Comparison of ENCODE assay signal across 11 cellular contexts in the genomic region with DNA sequence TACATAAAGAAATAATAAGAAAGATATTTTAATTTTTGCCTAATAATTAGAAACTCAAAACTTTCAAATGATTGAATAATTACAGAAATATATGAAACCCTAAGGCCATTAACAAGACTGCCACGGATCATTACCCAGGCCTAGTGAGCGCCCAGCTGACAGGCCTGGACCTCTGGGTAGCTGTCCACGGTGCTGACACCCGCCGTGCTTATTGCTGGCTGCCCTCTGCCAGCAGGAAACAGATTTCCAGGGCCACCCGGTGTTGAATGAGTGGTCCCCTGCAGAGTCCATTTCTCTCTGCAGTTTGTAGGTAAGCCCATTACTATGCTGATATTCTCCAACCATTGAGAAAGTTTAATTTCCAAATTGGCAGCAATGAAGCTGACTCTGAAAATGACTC.
A peak's percentile ranks its signal among the peaks of the same experiment; 100 is the strongest.
DNase-seq lines count a peak whose midpoint lies in the region; ATAC-seq, FAIRE-seq and TF ChIP-seq lines count a peak whose summit lies in the region.
"Had no signal": no experiment of that assay in that cellular context is flagged by ENCODE, and none has a peak within 500 bp of the region (broad histone marks: within the 10 kb centered on the region; RNA-seq: fewer than 3 reads in every experiment).

No MANE protein-coding gene starts in this region.

- H3K27ac ChIP-seq in GM12878 (ENCODE audit: control insufficient read depth, insufficient read depth) (no peak overlapping the region), mesendoderm (ENCODE audit: low read depth, low read length) (no peak overlapping the region)
- H3K27ac ChIP-seq: 22Rv1 had no signal

- H3K9ac ChIP-seq in GM12878 (ENCODE audit: control insufficient read depth, insufficient read depth, low read length): no peak overlapping the region
- H3K9ac ChIP-seq in mesendoderm (ENCODE audit: low read length): no peak overlapping the region

- in situ Hi-C loops in GM12878 (cut with MboI): no loop called here

- TF ChIP-seq EP300 in Ishikawa (IDR thresholded peaks at IDR 0.05; ENCODE audit: borderline replicate concordance): no peak
- TF ChIP-seq EP300 in GM12878 (IDR thresholded peaks at IDR 0.05; ENCODE audit: borderline replicate concordance in 1 of 2, control insufficient read depth in 1 of 2, low read depth in 2 of 2, low read length in 2 of 2): no peak

- H2AFZ ChIP-seq in GM12878 (ENCODE audit: control insufficient read depth, low read depth, low read length): no peak overlapping the region

- WGBS in GM12878 (ENCODE audit: insufficient coverage, insufficient replicate concordance, low lambda C conversion rate, missing lambda C conversion rate): 40% methylated on average over 6 of the region's 6 CpGs
- WGBS in mesendoderm (ENCODE audit: extremely low coverage, insufficient coverage, low lambda C conversion rate): no CpG with 5 or more reads among the region's 6 CpGs

- POLR2A ChIA-PET in GM12878 (lab: Charles Lee): no interaction called here

- no peak for TF ChIP-seq CTCF in GM12878 (IDR thresholded peaks at IDR 0.05 in 2 of 3, conservative IDR thresholded peaks at IDR 0.05 in 1 of 3; ENCODE audit: control insufficient read depth in 2 of 3, extremely low read depth in 1 of 3, insufficient read depth in 1 of 3, low read depth in 3 of 3, low read length in 3 of 3)

- ATAC-seq in GM12878 (no peak), HG03175 (IDR thresholded peaks at IDR 0.05; ENCODE audit: unreplicated experiment) (no peak)

- CTCF ChIA-PET in GM12878 (lab: Yijun Ruan, JAX): no interaction called here

- H2AK5ac ChIP-seq in mesendoderm (ENCODE audit: low read length): no peak overlapping the region

- SMC1A ChIA-PET in GM12878 (lab: Charles Lee; ENCODE audit: uncharacterized antibody, unreplicated experiment): interaction anchor here (1.0 kb wide), 1 partner anchor 31 kb away, joined by 3 read pairs; no protein-coding TSS in a partner anchor

- H3K4me3 ChIP-seq in GM12878 (no peak overlapping the region), mesendoderm (ENCODE audit: low read length) (no peak overlapping the region)

- no peak overlapping the region for H4K8ac ChIP-seq in mesendoderm (ENCODE audit: low read depth, low read length)

- FAIRE-seq in GM12878 (lab: Jason Lieb, UNC): no peak

- H3K18ac ChIP-seq in mesendoderm (ENCODE audit: low read length): no peak overlapping the region

- H2BK15ac ChIP-seq in mesendoderm (replicated peaks; ENCODE audit: low read depth): no peak overlapping the region

- TF ChIP-seq RAD21 in Ishikawa (IDR thresholded peaks at IDR 0.05; ENCODE audit: low read depth) (no peak), GM12878 (IDR thresholded peaks at IDR 0.05; ENCODE audit: insufficient read depth, low read depth, low read length) (no peak)

- H3K4me1 ChIP-seq in GM12878 (ENCODE audit: control insufficient read depth, insufficient read depth, low read length) (no peaks in the 10 kb centered on the region), mesendoderm (ENCODE audit: control insufficient read depth, low read depth, low read length) (no peaks in the 10 kb centered on the region)

- H3K56ac ChIP-seq in mesendoderm (ENCODE audit: low read length): no peak overlapping the region

- H3K4me2 ChIP-seq in GM12878 (ENCODE audit: control insufficient read depth, insufficient read depth) (no peak overlapping the region), mesendoderm (ENCODE audit: low read length) (no peak overlapping the region)

- no peak overlapping the region for H2BK5ac ChIP-seq in mesendoderm (ENCODE audit: low read length)

- H3K79me2 ChIP-seq in GM12878 (ENCODE audit: control insufficient read depth, insufficient read depth, low read length) (no peaks in the 10 kb centered on the region), mesendoderm (ENCODE audit: control insufficient read depth, insufficient read depth, low read length) (no peaks in the 10 kb centered on the region)

- H4K20me1 ChIP-seq in GM12878 (ENCODE audit: control insufficient read depth, insufficient read depth): no peaks in the 10 kb centered on the region

- TF ChIP-seq POLR2A in GM12878 (IDR thresholded peaks at IDR 0.05; ENCODE audit: low read depth, low read length): no peak

- no peaks in the 10 kb centered on the region for H3K27me3 ChIP-seq in GM12878 (replicated peaks in 1 of 2; ENCODE audit: control insufficient read depth in 2 of 2, insufficient read depth in 2 of 2, low read length in 1 of 2)
- no peaks in the 10 kb centered on the region for H3K27me3 ChIP-seq in mesendoderm (ENCODE audit: insufficient read depth, low read length, poor library complexity)

- peak; percentile 3 for DNase-seq in DMS 273 (lab: John Stamatoyannopoulos, UW; ENCODE audit: unreplicated experiment)
- no peak for DNase-seq in DMS 273 treated with DMSO at 0.1 percent for 48 hours (lab: John Stamatoyannopoulos, UW)
- no peak for DNase-seq in GM12878 (ENCODE audit: low read depth, low spot score)
- DNase-seq in mesendoderm: peak; percentile 52
- DNase-seq in DMS153 (lab: John Stamatoyannopoulos, UW): no peak
- no peak for DNase-seq in NCI-H187 treated with DMSO at 0.1 percent for 48 hours (lab: John Stamatoyannopoulos, UW)
- DNase-seq: GOT3, immature natural killer cell had no signal

- H2BK120ac ChIP-seq in mesendoderm (ENCODE audit: low read depth, low read length): no peak overlapping the region

- H3K9me3 ChIP-seq in GM12878 (replicated peaks; ENCODE audit: control insufficient read depth, insufficient read depth, low read length): no peaks in the 10 kb centered on the region

- no peak overlapping the region for H3K4ac ChIP-seq in mesendoderm (ENCODE audit: low read depth, low read length)

- no peaks in the 10 kb centered on the region for H3K79me1 ChIP-seq in mesendoderm (ENCODE audit: low read length)

- no peak overlapping the region for H3K23ac ChIP-seq in mesendoderm (ENCODE audit: low read length)

- no peak overlapping the region for H4K5ac ChIP-seq in mesendoderm (ENCODE audit: low read length)

- intact Hi-C loops in GM12878 (cut with micrococcal nuclease; ENCODE audit: unreplicated experiment): no loop called here

- RAD21 ChIA-PET in GM12878 (lab: Charles Lee; ENCODE audit: unreplicated experiment): no interaction called here

- H3K36me3 ChIP-seq in GM12878 (ENCODE audit: control insufficient read depth in 2 of 2, insufficient read depth in 2 of 2, low read length in 1 of 2) (no peaks in the 10 kb centered on the region), mesendoderm (ENCODE audit: control insufficient read depth, insufficient read depth, low read length) (no peaks in the 10 kb centered on the region)

- no TSS peak for BruUV-seq in GM12878 (replicated peaks; lab: Mats Ljungman, UMichigan)

TF ChIP-seq in Ishikawa, 13 proteins besides CTCF, POLR2A, EP300 and RAD21:
- TF ChIP-seq, protein P1, sequence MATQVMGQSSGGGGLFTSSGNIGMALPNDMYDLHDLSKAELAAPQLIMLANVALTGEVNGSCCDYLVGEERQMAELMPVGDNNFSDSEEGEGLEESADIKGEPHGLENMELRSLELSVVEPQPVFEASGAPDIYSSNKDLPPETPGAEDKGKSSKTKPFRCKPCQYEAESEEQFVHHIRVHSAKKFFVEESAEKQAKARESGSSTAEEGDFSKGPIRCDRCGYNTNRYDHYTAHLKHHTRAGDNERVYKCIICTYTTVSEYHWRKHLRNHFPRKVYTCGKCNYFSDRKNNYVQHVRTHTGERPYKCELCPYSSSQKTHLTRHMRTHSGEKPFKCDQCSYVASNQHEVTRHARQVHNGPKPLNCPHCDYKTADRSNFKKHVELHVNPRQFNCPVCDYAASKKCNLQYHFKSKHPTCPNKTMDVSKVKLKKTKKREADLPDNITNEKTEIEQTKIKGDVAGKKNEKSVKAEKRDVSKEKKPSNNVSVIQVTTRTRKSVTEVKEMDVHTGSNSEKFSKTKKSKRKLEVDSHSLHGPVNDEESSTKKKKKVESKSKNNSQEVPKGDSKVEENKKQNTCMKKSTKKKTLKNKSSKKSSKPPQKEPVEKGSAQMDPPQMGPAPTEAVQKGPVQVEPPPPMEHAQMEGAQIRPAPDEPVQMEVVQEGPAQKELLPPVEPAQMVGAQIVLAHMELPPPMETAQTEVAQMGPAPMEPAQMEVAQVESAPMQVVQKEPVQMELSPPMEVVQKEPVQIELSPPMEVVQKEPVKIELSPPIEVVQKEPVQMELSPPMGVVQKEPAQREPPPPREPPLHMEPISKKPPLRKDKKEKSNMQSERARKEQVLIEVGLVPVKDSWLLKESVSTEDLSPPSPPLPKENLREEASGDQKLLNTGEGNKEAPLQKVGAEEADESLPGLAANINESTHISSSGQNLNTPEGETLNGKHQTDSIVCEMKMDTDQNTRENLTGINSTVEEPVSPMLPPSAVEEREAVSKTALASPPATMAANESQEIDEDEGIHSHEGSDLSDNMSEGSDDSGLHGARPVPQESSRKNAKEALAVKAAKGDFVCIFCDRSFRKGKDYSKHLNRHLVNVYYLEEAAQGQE (IDR thresholded peaks at IDR 0.05; ENCODE audit: low read depth): peak; percentile 97
- TF ChIP-seq YY1 (IDR thresholded peaks at IDR 0.05; ENCODE audit: low read depth): no peak
TF ChIP-seq in Ishikawa: peak in this region for 1.

TF ChIP-seq in GM12878, 131 proteins besides CTCF, POLR2A, EP300 and RAD21 (continues in another document):
- TF ChIP-seq, protein P2, sequence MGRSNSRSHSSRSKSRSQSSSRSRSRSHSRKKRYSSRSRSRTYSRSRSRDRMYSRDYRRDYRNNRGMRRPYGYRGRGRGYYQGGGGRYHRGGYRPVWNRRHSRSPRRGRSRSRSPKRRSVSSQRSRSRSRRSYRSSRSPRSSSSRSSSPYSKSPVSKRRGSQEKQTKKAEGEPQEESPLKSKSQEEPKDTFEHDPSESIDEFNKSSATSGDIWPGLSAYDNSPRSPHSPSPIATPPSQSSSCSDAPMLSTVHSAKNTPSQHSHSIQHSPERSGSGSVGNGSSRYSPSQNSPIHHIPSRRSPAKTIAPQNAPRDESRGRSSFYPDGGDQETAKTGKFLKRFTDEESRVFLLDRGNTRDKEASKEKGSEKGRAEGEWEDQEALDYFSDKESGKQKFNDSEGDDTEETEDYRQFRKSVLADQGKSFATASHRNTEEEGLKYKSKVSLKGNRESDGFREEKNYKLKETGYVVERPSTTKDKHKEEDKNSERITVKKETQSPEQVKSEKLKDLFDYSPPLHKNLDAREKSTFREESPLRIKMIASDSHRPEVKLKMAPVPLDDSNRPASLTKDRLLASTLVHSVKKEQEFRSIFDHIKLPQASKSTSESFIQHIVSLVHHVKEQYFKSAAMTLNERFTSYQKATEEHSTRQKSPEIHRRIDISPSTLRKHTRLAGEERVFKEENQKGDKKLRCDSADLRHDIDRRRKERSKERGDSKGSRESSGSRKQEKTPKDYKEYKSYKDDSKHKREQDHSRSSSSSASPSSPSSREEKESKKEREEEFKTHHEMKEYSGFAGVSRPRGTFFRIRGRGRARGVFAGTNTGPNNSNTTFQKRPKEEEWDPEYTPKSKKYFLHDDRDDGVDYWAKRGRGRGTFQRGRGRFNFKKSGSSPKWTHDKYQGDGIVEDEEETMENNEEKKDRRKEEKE (IDR thresholded peaks at IDR 0.05): no peak

Comparison
In these comparisons a context has a peak if more than half of its experiments do, and no peak if none do; other contexts are left out.
1. DNase-seq: peak in DMS 273 (single experiment) and mesendoderm (single experiment); none in DMS 273 treated with DMSO at 0.1 percent for 48 hours (single experiment), GM12878 (single experiment), DMS153 (single experiment) and NCI-H187 treated with DMSO at 0.1 percent for 48 hours (single experiment).